28 cellular contexts compared by ENCODE assay signal in genomic region chr17:36498560-36499300, GRCh38. TPM values are rescaled to one million over a fixed set of nuclear protein-coding genes. Genes with fewer than 3 reads are reported as not detected.
DNase-seq lines count a peak whose midpoint lies in the region; ATAC-seq, FAIRE-seq and TF ChIP-seq lines count a peak whose summit lies in the region.
"Had no signal": no experiment of that assay in that cellular context is flagged by ENCODE, and none has a peak within 500 bp of the region (broad histone marks: within the 10 kb centered on the region; RNA-seq: fewer than 3 reads in every experiment).

No MANE protein-coding gene starts in this region.

- H3K9me3 Mint-ChIP-seq in neural progenitor cell, result no peaks in the 10 kb centered on the region
- H3K9me3 Mint-ChIP-seq: activated CD4-positive, alpha-beta T cell treated with anti-CD3 and anti-CD28 coated beads, Interleukin-2, amount 10 ng/mL, durations not matched to agents 7 days and 5 days; brain; effector memory CD8-positive, alpha-beta T cell; IgD-negative memory B cell; naive B cell; stimulated activated effector memory CD8-positive, alpha-beta T cell treated with anti-CD3 and anti-CD28 coated beads, Interleukin-12 subunit alpha, Interleukin-12 subunit beta, amount 100 ng/mL, for 72 hours had no signal

- no peak overlapping the region for H3K4me2 ChIP-seq in GM12878 (ENCODE audit: control insufficient read depth, insufficient read depth)
- no peak overlapping the region for H3K4me2 ChIP-seq in neural progenitor cell
- H3K4me2 ChIP-seq in PC-3 (ENCODE audit: low read length), result no peak overlapping the region
- H3K4me2 ChIP-seq: BLaER1, smooth muscle cell had no signal

- peaks cover 39% of the 10 kb centered on the region for H3K4me1 Mint-ChIP-seq in neural progenitor cell
- H3K4me1 Mint-ChIP-seq: activated CD4-positive, alpha-beta T cell treated with anti-CD3 and anti-CD28 coated beads, Interleukin-2, amount 10 ng/mL, durations not matched to agents 7 days and 5 days had no signal

- H3K9me3 ChIP-seq in GM12878 (replicated peaks; ENCODE audit: control insufficient read depth, insufficient read depth, low read length) (no peaks in the 10 kb centered on the region), neural progenitor cell (ENCODE audit: low read depth) (no peaks in the 10 kb centered on the region), PC-3 (ENCODE audit: low read length) (no peaks in the 10 kb centered on the region)
- H3K9me3 ChIP-seq: adrenal gland, BLaER1, gastrocnemius medialis, left ventricle myocardium inferior had no signal

- no peaks in the 10 kb centered on the region for H3K4me1 ChIP-seq in GM12878 (ENCODE audit: control insufficient read depth, insufficient read depth, low read length)
- H3K4me1 ChIP-seq in neural progenitor cell, result peaks cover 13% of the 10 kb centered on the region
- no peaks in the 10 kb centered on the region for H3K4me1 ChIP-seq in PC-3 (ENCODE audit: insufficient read depth, low read length)
- H3K4me1 ChIP-seq: adrenal gland, BLaER1, gastrocnemius medialis had no signal

- H3K4me3 Mint-ChIP-seq in neural progenitor cell, result no peak overlapping the region
- H3K4me3 Mint-ChIP-seq: activated CD4-positive, alpha-beta T cell treated with anti-CD3 and anti-CD28 coated beads, Interleukin-2, amount 10 ng/mL, durations not matched to agents 7 days and 5 days; brain; effector memory CD8-positive, alpha-beta T cell; IgD-negative memory B cell; stimulated activated effector memory CD8-positive, alpha-beta T cell treated with anti-CD3 and anti-CD28 coated beads, Interleukin-12 subunit alpha, Interleukin-12 subunit beta, amount 100 ng/mL, for 72 hours had no signal

- H3K27ac ChIP-seq in GM12878 (ENCODE audit: control insufficient read depth, insufficient read depth) (no peak overlapping the region), neural progenitor cell (no peak overlapping the region), PC-3 (ENCODE audit: low read length) (no peak overlapping the region)
- H3K27ac ChIP-seq: adrenal gland, BLaER1, gastrocnemius medialis, GM23248, left ventricle myocardium inferior had no signal

- DNase-seq in activated effector memory CD4-positive, alpha-beta T cell treated with anti-CD3 and anti-CD28 coated beads, Interleukin-2, amount 50 U/mL, for 16 hours, result peak; percentile 45
- no peak for DNase-seq in activated effector memory CD4-positive, alpha-beta T cell treated with Interleukin-2 at 50 U/mL for 16 hours
- DNase-seq in GM12878 (ENCODE audit: low read depth, low spot score) (no peak), neural progenitor cell (ENCODE audit: low spot score) (no peak), PC-3 (no peak)
- no peak for DNase-seq in effector CD8-positive, alpha-beta T cell (lab: John Stamatoyannopoulos, UW)
- DNase-seq: activated CD4-positive, alpha-beta T cell treated with anti-CD3 and anti-CD28 coated beads, Interleukin-2, amount 10 ng/mL, durations not matched to agents 7 days and 5 days; activated CD8-positive, alpha-beta memory T cell treated with anti-CD3 and anti-CD28 coated beads, Interleukin-2, amount 50 U/mL, for 4 hours; activated gamma-delta T cell treated with Interleukin-2 at 50 U/mL for 16 hours; adrenal gland; COR-L47; DND-41; effector memory CD8-positive, alpha-beta T cell; gastrocnemius medialis; GM23248; hypothalamus; left ventricle myocardium inferior; naive B cell; NCI-H1092; NCI-H1930; NCI-H69 had no signal

- H3K79me2 ChIP-seq in GM12878 (ENCODE audit: control insufficient read depth, insufficient read depth, low read length) (no peaks in the 10 kb centered on the region), neural progenitor cell (ENCODE audit: low read depth) (no peaks in the 10 kb centered on the region), PC-3 (ENCODE audit: low read length) (no peaks in the 10 kb centered on the region)

- H3F3A ChIP-seq in neural progenitor cell (ENCODE audit: low read depth) (peaks cover 43% of the 10 kb centered on the region), PC-3 (ENCODE audit: low read length, unreplicated experiment) (no peaks in the 10 kb centered on the region)

- no peaks in the 10 kb centered on the region for H3K27me3 Mint-ChIP-seq in neural progenitor cell (ENCODE audit: insufficient read depth, low read depth)
- H3K27me3 Mint-ChIP-seq: activated CD4-positive, alpha-beta T cell treated with anti-CD3 and anti-CD28 coated beads, Interleukin-2, amount 10 ng/mL, durations not matched to agents 7 days and 5 days; effector memory CD8-positive, alpha-beta T cell; IgD-negative memory B cell; naive B cell had no signal

- H3K27me3 ChIP-seq in GM12878 (replicated peaks in 1 of 2; ENCODE audit: control insufficient read depth in 2 of 2, insufficient read depth in 2 of 2, low read length in 1 of 2), result no peaks in the 10 kb centered on the region
- H3K27me3 ChIP-seq in neural progenitor cell, result no peaks in the 10 kb centered on the region
- no peaks in the 10 kb centered on the region for H3K27me3 ChIP-seq in PC-3 (ENCODE audit: low read length)
- H3K27me3 ChIP-seq: adrenal gland, BLaER1, gastrocnemius medialis had no signal

- H2AFZ ChIP-seq in GM12878 (ENCODE audit: control insufficient read depth, low read depth, low read length), result no peak overlapping the region
- H2AFZ ChIP-seq in neural progenitor cell (replicated peaks), result no peak overlapping the region
- no peak overlapping the region for H2AFZ ChIP-seq in PC-3 (ENCODE audit: low read length)
- H2AFZ ChIP-seq: GM23248 had no signal

- TF ChIP-seq RAD21 in GM12878 (IDR thresholded peaks at IDR 0.05; ENCODE audit: insufficient read depth, low read depth, low read length), result no peak

- SMC1A ChIA-PET in GM12878 (lab: Charles Lee; ENCODE audit: uncharacterized antibody, unreplicated experiment), result no interaction called here

- H3K4me3 ChIP-seq in GM12878, result no peak overlapping the region
- H3K4me3 ChIP-seq in neural progenitor cell, result no peak overlapping the region
- H3K4me3 ChIP-seq in PC-3 (ENCODE audit: low read length), result no peak overlapping the region
- H3K4me3 ChIP-seq: adrenal gland, BLaER1, gastrocnemius medialis, GM23248, left ventricle myocardium inferior, smooth muscle cell had no signal

- no peaks in the 10 kb centered on the region for H3K9me2 ChIP-seq in PC-3 (replicated peaks; ENCODE audit: low read length)

- peak; percentile 24; the same call in 1 of the 2 replicates for TF ChIP-seq POLR2A in GM12878 (IDR thresholded peaks at IDR 0.05; ENCODE audit: low read depth, low read length)

- H3K27ac Mint-ChIP-seq in neural progenitor cell, result peak overlapping the region; percentile 16
- H3K27ac Mint-ChIP-seq: activated CD4-positive, alpha-beta T cell treated with anti-CD3 and anti-CD28 coated beads, Interleukin-2, amount 10 ng/mL, durations not matched to agents 7 days and 5 days; effector memory CD8-positive, alpha-beta T cell; naive B cell; stimulated activated effector memory CD8-positive, alpha-beta T cell treated with anti-CD3 and anti-CD28 coated beads, Interleukin-12 subunit alpha, Interleukin-12 subunit beta, amount 100 ng/mL, for 72 hours had no signal

- peaks cover 24% of the 10 kb centered on the region for H3K36me3 Mint-ChIP-seq in neural progenitor cell
- H3K36me3 Mint-ChIP-seq: IgD-negative memory B cell had no signal

- FAIRE-seq in GM12878 (lab: Jason Lieb, UNC), result no peak
- FAIRE-seq: colon, urothelium cell line had no signal

- TF ChIP-seq EP300 in GM12878 (IDR thresholded peaks at IDR 0.05; ENCODE audit: borderline replicate concordance in 1 of 2, control insufficient read depth in 1 of 2, low read depth in 2 of 2, low read length in 2 of 2), result no peak

- POLR2A ChIA-PET in GM12878 (lab: Charles Lee), result interaction anchor here (0.6 kb wide), 1 partner anchor 695 kb away, joined by 5 read pairs; no protein-coding TSS in a partner anchor
- POLR2A ChIA-PET in PC-3 (lab: Charles Lee; ENCODE audit: unreplicated experiment), result no interaction called here

- no peak overlapping the region for H3K9ac ChIP-seq in GM12878 (ENCODE audit: control insufficient read depth, insufficient read depth, low read length)
- H3K9ac ChIP-seq in neural progenitor cell, result no peak overlapping the region
- no peak overlapping the region for H3K9ac ChIP-seq in PC-3 (ENCODE audit: low read length)
- H3K9ac ChIP-seq: BLaER1, GM23248 had no signal

- intact Hi-C loops in GM12878 (cut with micrococcal nuclease; ENCODE audit: unreplicated experiment) (no loop called here), PC-3 (cut with micrococcal nuclease) (no loop called here)

- TF ChIP-seq CTCF in GM12878 (IDR thresholded peaks at IDR 0.05 in 2 of 3, conservative IDR thresholded peaks at IDR 0.05 in 1 of 3; ENCODE audit: control insufficient read depth in 2 of 3, extremely low read depth in 1 of 3, insufficient read depth in 1 of 3, low read depth in 3 of 3, low read length in 3 of 3) (no peak), neural progenitor cell (IDR thresholded peaks at IDR 0.05) (no peak), PC-3 (conservative IDR thresholded peaks at IDR 0.05; ENCODE audit: low read depth, low read length) (no peak)

- in situ Hi-C loops in GM12878 (cut with MboI), result loop anchor here (25.0 kb wide), 1 partner anchor 361 kb away; no protein-coding TSS in a partner anchor

- H4K20me1 ChIP-seq in GM12878 (ENCODE audit: control insufficient read depth, insufficient read depth) (no peaks in the 10 kb centered on the region), neural progenitor cell (ENCODE audit: low read depth) (peaks cover 30% of the 10 kb centered on the region), PC-3 (ENCODE audit: low read length) (no peaks in the 10 kb centered on the region)

- ATAC-seq in GM12878 (no peak), PC-3 (no peak)
- ATAC-seq: effector memory CD8-positive, alpha-beta T cell; gastrocnemius medialis; stimulated activated effector memory CD8-positive, alpha-beta T cell treated with anti-CD3 and anti-CD28 coated beads, Interleukin-12 subunit alpha, Interleukin-12 subunit beta, amount 100 ng/mL, for 72 hours had no signal

- CTCF ChIA-PET in GM12878 (lab: Yijun Ruan, JAX) (no interaction called here), PC-3 (lab: Charles Lee) (no interaction called here)

- 78% methylated on average over 7 of the region's 7 CpGs for WGBS in GM12878 (ENCODE audit: insufficient coverage, insufficient replicate concordance, low lambda C conversion rate, missing lambda C conversion rate)

- RAD21 ChIA-PET in GM12878 (lab: Charles Lee; ENCODE audit: unreplicated experiment), result no interaction called here

- H3K36me3 ChIP-seq in GM12878 (ENCODE audit: control insufficient read depth in 2 of 2, insufficient read depth in 2 of 2, low read length in 1 of 2) (peaks cover 22 to 35% of the 10 kb centered on the region in 2 experiments), neural progenitor cell (no peaks in the 10 kb centered on the region), PC-3 (ENCODE audit: low read depth, low read length) (peaks cover 20% of the 10 kb centered on the region)

- BruUV-seq in GM12878 (replicated peaks; lab: Mats Ljungman, UMichigan), result no TSS peak
- no TSS peak for BruUV-seq in PC-3 (replicated peaks; lab: Mats Ljungman, UMichigan)

RNA-seq across cellular contexts. Expression of gene ZNHIT3, which starts 12.2 kb away (rescaled TPM):
- 28.1 and 32.6 TPM in 2 replicates for total RNA-seq in GM12878 (2013; cell fraction: nucleolus; rRNA removed)
- total RNA-seq in GM12878 (2014; rRNA removed) (36.1 and 39.9 TPM in 2 replicates), GM12878 (2014; rRNA removed; fragmentation: Illumina TruSeq; extraction: Trizol) (48.1 and 53.3 TPM in 2 replicates), GM12878 (2021) (31.8 and 34.1 TPM in 2 replicates), neural progenitor cell (ENCODE audit: low replicate concordance) (68.4 and 83.5 TPM in 2 replicates), PC-3 (2014; rRNA removed) (27.5 and 37.9 TPM in 2 replicates)
- polyA plus RNA-seq in GM12878 (2011; ENCODE audit: low read depth), result 73.0 TPM
- polyA plus RNA-seq in GM12878 (2011; rRNA removed) (116 and 141 TPM in 2 replicates), GM12878 (2014; fragmentation: Illumina TruSeq; extraction: Trizol) (44.8 and 48.5 TPM in 2 replicates), GM12878 (2014; fragmentation: Nextera tagmentation; extraction: Ambion mirVana) (100 to 1,000 TPM; 110 to 128 TPM), GM12878 (2014; rRNA removed) (37.8 and 38.7 TPM in 2 replicates), GM12878 (2016; fragmentation: Nextera tagmentation; extraction: Ambion mirVana) (10 to 100 TPM; 62.7 to 66.9 TPM)
- polyA plus RNA-seq in GM12878 (2011; cell fraction: cytosol; rRNA removed), result 72.8 and 80.4 TPM in 2 replicates
- 36.5 and 50.1 TPM in 2 replicates for polyA plus RNA-seq in GM12878 (2011; cell fraction: nucleus; rRNA removed)
- polyA plus RNA-seq in GM12878 (2012), result 45.6 and 56.0 TPM in 2 replicates
- polyA minus RNA-seq in GM12878 (2011; rRNA and poly(A)+ RNA removed), result 41.3 and 43.3 TPM in 2 replicates
- polyA minus RNA-seq in GM12878 (2011; cell fraction: cytosol; rRNA and poly(A)+ RNA removed), result 6.7 and 9.5 TPM in 2 replicates
- 10.8 and 18.0 TPM in 2 replicates for polyA minus RNA-seq in GM12878 (2011; cell fraction: nucleus; rRNA and poly(A)+ RNA removed)

RNA-seq across cellular contexts. Expression of gene MYO19, which starts 35.9 kb away (rescaled TPM):
- 272 and 301 TPM in 2 replicates for total RNA-seq in GM12878 (2013; cell fraction: nucleolus; rRNA removed)
- 94.1 and 99.9 TPM in 2 replicates for total RNA-seq in GM12878 (2014; rRNA removed)
- total RNA-seq in GM12878 (2014; rRNA removed; fragmentation: Illumina TruSeq; extraction: Trizol), result 62.5 and 63.8 TPM in 2 replicates
- total RNA-seq in GM12878 (2021), result 72.1 and 94.0 TPM in 2 replicates
- 31.7 TPM for polyA plus RNA-seq in GM12878 (2011; ENCODE audit: low read depth)
- 39.7 and 71.7 TPM in 2 replicates for polyA plus RNA-seq in GM12878 (2011; rRNA removed)
- polyA plus RNA-seq in GM12878 (2011; cell fraction: cytosol; rRNA removed), result 70.5 and 91.2 TPM in 2 replicates
- 584 and 632 TPM in 2 replicates for polyA plus RNA-seq in GM12878 (2011; cell fraction: nucleus; rRNA removed)
- 30.5 and 32.5 TPM in 2 replicates for polyA plus RNA-seq in GM12878 (2012)
- 59.1 and 76.8 TPM in 2 replicates for polyA plus RNA-seq in GM12878 (2014; fragmentation: Illumina TruSeq; extraction: Trizol)
- 10 to 100 TPM; 11.4 to 12.2 TPM for polyA plus RNA-seq in GM12878 (2014; fragmentation: Nextera tagmentation; extraction: Ambion mirVana)
- 103 and 109 TPM in 2 replicates for polyA plus RNA-seq in GM12878 (2014; rRNA removed)
- 10 to 100 TPM; 39.9 to 45.4 TPM for polyA plus RNA-seq in GM12878 (2016; fragmentation: Nextera tagmentation; extraction: Ambion mirVana)
- 103 and 116 TPM in 2 replicates for polyA minus RNA-seq in GM12878 (2011; rRNA and poly(A)+ RNA removed)
- 27.9 and 44.6 TPM in 2 replicates for polyA minus RNA-seq in GM12878 (2011; cell fraction: cytosol; rRNA and poly(A)+ RNA removed)
- polyA minus RNA-seq in GM12878 (2011; cell fraction: nucleus; rRNA and poly(A)+ RNA removed), result 149 and 242 TPM in 2 replicates
- total RNA-seq in neural progenitor cell (ENCODE audit: low replicate concordance), result 72.4 and 101 TPM in 2 replicates
- total RNA-seq in PC-3 (2014; rRNA removed), result 128 and 143 TPM in 2 replicates

RNA-seq across cellular contexts. Expression of gene PIGW, which starts 36.1 kb away (rescaled TPM):
- 7.9 and 10.7 TPM in 2 replicates for total RNA-seq in GM12878 (2013; cell fraction: nucleolus; rRNA removed)
- total RNA-seq in GM12878 (2014; rRNA removed) (11.4 and 11.8 TPM in 2 replicates), GM12878 (2014; rRNA removed; fragmentation: Illumina TruSeq; extraction: Trizol) (11.1 and 12.3 TPM in 2 replicates), GM12878 (2021) (12.9 and 15.3 TPM in 2 replicates), neural progenitor cell (ENCODE audit: low replicate concordance) (7.0 and 10.2 TPM in 2 replicates), PC-3 (2014; rRNA removed) (8.0 and 11.1 TPM in 2 replicates)
- polyA plus RNA-seq in GM12878 (2011; ENCODE audit: low read depth), result 9.9 TPM
- polyA plus RNA-seq in GM12878 (2011; rRNA removed) (13.6 and 15.1 TPM in 2 replicates), GM12878 (2014; fragmentation: Illumina TruSeq; extraction: Trizol) (21.5 and 26.1 TPM in 2 replicates), GM12878 (2014; fragmentation: Nextera tagmentation; extraction: Ambion mirVana) (1 to 10 TPM; 6.0 to 9.5 TPM), GM12878 (2014; rRNA removed) (13.7 and 13.9 TPM in 2 replicates), GM12878 (2016; fragmentation: Nextera tagmentation; extraction: Ambion mirVana) (10 to 100 TPM; 24.4 to 31.5 TPM)
- polyA plus RNA-seq in GM12878 (2011; cell fraction: cytosol; rRNA removed), result 7.4 and 7.6 TPM in 2 replicates
- polyA plus RNA-seq in GM12878 (2011; cell fraction: nucleus; rRNA removed), result 3.3 and 4.4 TPM in 2 replicates
- 6.6 and 9.8 TPM in 2 replicates for polyA plus RNA-seq in GM12878 (2012)
- polyA minus RNA-seq in GM12878 (2011; rRNA and poly(A)+ RNA removed), result 2.8 and 3.5 TPM in 2 replicates
- 2.1 and 3.1 TPM in 2 replicates for polyA minus RNA-seq in GM12878 (2011; cell fraction: cytosol; rRNA and poly(A)+ RNA removed)
- polyA minus RNA-seq in GM12878 (2011; cell fraction: nucleus; rRNA and poly(A)+ RNA removed), result 3.7 and 5.7 TPM in 2 replicates

RNA-seq across cellular contexts. Expression of gene GGNBP2, which starts 46.0 kb away (rescaled TPM):
- total RNA-seq in GM12878 (2013; cell fraction: nucleolus; rRNA removed), result 121 and 134 TPM in 2 replicates
- 46.7 and 54.2 TPM in 2 replicates for total RNA-seq in GM12878 (2014; rRNA removed)
- total RNA-seq in GM12878 (2014; rRNA removed; fragmentation: Illumina TruSeq; extraction: Trizol), result 61.5 and 62.2 TPM in 2 replicates
- 49.9 and 54.4 TPM in 2 replicates for total RNA-seq in GM12878 (2021)
- polyA plus RNA-seq in GM12878 (2011; ENCODE audit: low read depth), result 33.7 TPM
- polyA plus RNA-seq in GM12878 (2011; rRNA removed), result 75.2 and 82.0 TPM in 2 replicates
- 58.5 and 61.0 TPM in 2 replicates for polyA plus RNA-seq in GM12878 (2011; cell fraction: cytosol; rRNA removed)
- 94.2 and 94.6 TPM in 2 replicates for polyA plus RNA-seq in GM12878 (2011; cell fraction: nucleus; rRNA removed)
- polyA plus RNA-seq in GM12878 (2012), result 38.7 and 52.0 TPM in 2 replicates
- polyA plus RNA-seq in GM12878 (2014; fragmentation: Illumina TruSeq; extraction: Trizol), result 72.3 and 85.6 TPM in 2 replicates
- polyA plus RNA-seq in GM12878 (2014; fragmentation: Nextera tagmentation; extraction: Ambion mirVana), result 10 to 100 TPM; 36.3 to 36.4 TPM
- polyA plus RNA-seq in GM12878 (2014; rRNA removed), result 51.3 and 53.3 TPM in 2 replicates
- polyA plus RNA-seq in GM12878 (2016; fragmentation: Nextera tagmentation; extraction: Ambion mirVana), result 10 to 100 TPM; 40.2 to 41.3 TPM
- 76.2 and 103 TPM in 2 replicates for polyA minus RNA-seq in GM12878 (2011; rRNA and poly(A)+ RNA removed)
- 12.8 and 20.0 TPM in 2 replicates for polyA minus RNA-seq in GM12878 (2011; cell fraction: cytosol; rRNA and poly(A)+ RNA removed)
- 30.2 and 49.7 TPM in 2 replicates for polyA minus RNA-seq in GM12878 (2011; cell fraction: nucleus; rRNA and poly(A)+ RNA removed)
- total RNA-seq in neural progenitor cell (ENCODE audit: low replicate concordance), result 44.4 and 79.5 TPM in 2 replicates
- 33.0 and 40.5 TPM in 2 replicates for total RNA-seq in PC-3 (2014; rRNA removed)
